In genomic region chr18:40283560-40283959, GRCh38 we compare ENCODE assay signal across 32 cellular contexts.
"Had no signal": no experiment of that assay in that cellular context is flagged by ENCODE, and none has a peak within 500 bp of the region (broad histone marks: within the 10 kb centered on the region; RNA-seq: fewer than 3 reads in every experiment).

No MANE protein-coding gene starts in this region.

- H3K4me3 ChIP-seq: adrenal gland, ascending aorta, cardiac muscle cell had no signal

- H3K27ac ChIP-seq: adrenal gland, ascending aorta, cardiac muscle cell, VCaP had no signal

- H3K36me3 ChIP-seq: adrenal gland, ascending aorta, cardiac muscle cell had no signal

- ATAC-seq: activated CD8-positive, alpha-beta T cell treated with anti-CD3 and anti-CD28 coated beads for 36 hours; activated naive CD4-positive, alpha-beta T cell treated with anti-CD3 and anti-CD28 coated beads, Interleukin-2, amount 50 U/mL, for 72 hours; activated T-cell treated with anti-CD3 and anti-CD28 coated beads, Interleukin-2, amount 50 U/mL, for 4 hours; activated T-cell treated with anti-CD3 and anti-CD28 coated beads, Interleukin-2, amount 50 U/mL, for 72 hours; activated T-helper 17 cell treated with anti-CD3 and anti-CD28 coated beads, Interleukin-2, amount 50 U/mL, for 72 hours had no signal

- DNase-seq: activated B cell treated with CpG ODN at 0.5 μM for 24 hours; activated CD4-positive, alpha-beta memory T cell treated with anti-CD3 and anti-CD28 coated beads for 36 hours; activated CD4-positive, alpha-beta T cell treated with anti-CD3 and anti-CD28 coated beads for 4 hours; activated CD4-positive, alpha-beta T cell treated with anti-CD3 and anti-CD28 coated beads, Interleukin-2, amount 10 ng/mL, durations not matched to agents 24 days and 14 days; activated CD4-positive, alpha-beta T cell treated with anti-CD3 and anti-CD28 coated beads, Interleukin-2, amount 50 U/mL, for 1 hour; activated CD4-positive, alpha-beta T cell treated with anti-CD3 and anti-CD28 coated beads, Interleukin-2, amount 50 U/mL, for 4 hours; activated CD4-positive, CD25-positive, alpha-beta regulatory T cell treated with anti-CD3 and anti-CD28 coated beads, Interleukin-2, amount 50 U/mL, for 72 hours; activated CD8-positive, alpha-beta memory T cell treated with anti-CD3 and anti-CD28 coated beads, Interleukin-2, amount 50 U/mL, for 4 hours; activated CD8-positive, alpha-beta T cell treated with anti-CD3 and anti-CD28 coated beads for 36 hours; activated effector memory CD4-positive, alpha-beta T cell treated with anti-CD3 and anti-CD28 coated beads, Interleukin-2, amount 50 U/mL, for 16 hours; activated gamma-delta T cell treated with Interleukin-2 at 50 U/mL for 16 hours; activated naive CD4-positive, alpha-beta T cell; activated naive CD4-positive, alpha-beta T cell treated with anti-CD3 and anti-CD28 coated beads for 36 hours; activated naive CD4-positive, alpha-beta T cell treated with anti-CD3 and anti-CD28 coated beads, Interleukin-2, amount 50 U/mL, for 16 hours; activated naive CD8-positive, alpha-beta T cell treated with anti-CD3 and anti-CD28 coated beads for 36 hours; activated T-cell treated with anti-CD3 and anti-CD28 coated beads for 4 hours; activated T-cell treated with anti-CD3 and anti-CD28 coated beads, Interleukin-2, amount 50 U/mL, for 1 hour; activated T-cell treated with anti-CD3 and anti-CD28 coated beads, Interleukin-2, amount 50 U/mL, for 4 hours; activated T-cell treated with anti-CD3 and anti-CD28 coated beads, Interleukin-2, amount 50 U/mL, for 72 hours; adrenal gland; amygdala; anterior cingulate cortex; caudate nucleus; cerebellar nuclear complex; T-helper 1 cell; T-helper 2 cell; T-helper 9 cell had no signal

- H3K4me1 ChIP-seq: adrenal gland, ascending aorta had no signal

- H3K9me3 ChIP-seq: adrenal gland, ascending aorta had no signal

- H3K27me3 ChIP-seq: adrenal gland, ascending aorta, cardiac muscle cell had no signal
